Comparison of ENCODE assay signal across 17 cellular contexts in the genomic region with DNA sequence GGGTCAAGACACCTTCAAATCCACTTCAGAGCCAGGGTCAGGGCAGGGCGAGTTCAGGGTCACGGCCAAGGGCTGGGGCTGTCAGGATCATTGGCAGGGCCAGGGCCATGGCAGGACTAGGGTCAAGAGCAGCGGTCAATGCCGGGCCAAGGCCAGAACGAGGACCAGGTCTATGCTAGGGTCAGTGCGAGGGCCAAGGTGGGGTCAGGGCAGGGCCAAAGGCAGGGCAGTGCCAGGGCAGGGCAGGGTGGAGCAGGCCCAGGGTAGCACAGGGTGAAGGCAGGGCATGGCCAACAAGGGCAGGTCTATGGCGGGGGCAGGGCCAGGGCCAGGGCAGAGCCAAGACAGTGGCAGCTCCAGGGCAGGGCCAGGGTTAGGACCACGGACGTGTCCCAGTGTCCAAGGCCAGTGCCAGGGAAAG.
"Had no signal": no experiment of that assay in that cellular context is flagged by ENCODE, and none has a peak within 500 bp of the region (broad histone marks: within the 10 kb centered on the region; RNA-seq: fewer than 3 reads in every experiment).

No MANE protein-coding gene starts in this region.

- H3K36me3 Mint-ChIP-seq: activated naive CD4-positive, alpha-beta T cell treated with anti-CD3 and anti-CD28 coated beads, Interleukin-2, amount 10 ng/mL, durations not matched to agents 7 days and 5 days; mesothelial cell of epicardium; WTC11 had no signal

- H3K4me3 ChIP-seq: ascending aorta, colonic mucosa, skin epidermis had no signal

- H3K27ac Mint-ChIP-seq: activated CD4-positive, alpha-beta T cell treated with anti-CD3 and anti-CD28 coated beads for 36 hours; activated CD8-positive, alpha-beta T cell treated with anti-CD3 and anti-CD28 coated beads for 36 hours; activated naive CD4-positive, alpha-beta T cell treated with anti-CD3 and anti-CD28 coated beads, Interleukin-2, amount 10 ng/mL, durations not matched to agents 7 days and 5 days; mesothelial cell of epicardium; nephron had no signal

- H3K4me1 ChIP-seq: ascending aorta, colonic mucosa had no signal

- H3K27ac ChIP-seq: ascending aorta, colonic mucosa, skin epidermis had no signal

- H3K9me3 Mint-ChIP-seq: activated CD8-positive, alpha-beta T cell treated with anti-CD3 and anti-CD28 coated beads for 36 hours; activated T-cell treated with anti-CD3 and anti-CD28 coated beads, Interleukin-2, amount 50 U/mL, for 4 hours; central memory CD8-positive, alpha-beta T cell; WTC11 had no signal

- H3K4me1 Mint-ChIP-seq: activated CD4-positive, alpha-beta T cell treated with anti-CD3 and anti-CD28 coated beads for 36 hours; activated naive CD4-positive, alpha-beta T cell treated with anti-CD3 and anti-CD28 coated beads, Interleukin-2, amount 10 ng/mL, durations not matched to agents 7 days and 5 days; central memory CD8-positive, alpha-beta T cell; mesothelial cell of epicardium; nephron; WTC11 had no signal

- H3K9me3 ChIP-seq: ascending aorta, colonic mucosa had no signal

- H3K27me3 ChIP-seq: ascending aorta, colonic mucosa had no signal

- DNase-seq: activated CD4-positive, alpha-beta T cell treated with anti-CD3 and anti-CD28 coated beads for 36 hours; activated CD8-positive, alpha-beta T cell treated with anti-CD3 and anti-CD28 coated beads for 36 hours; activated naive CD4-positive, alpha-beta T cell treated with anti-CD3 and anti-CD28 coated beads, Interleukin-2, amount 10 ng/mL, durations not matched to agents 7 days and 5 days; activated T-cell treated with anti-CD3 and anti-CD28 coated beads, Interleukin-2, amount 50 U/mL, for 4 hours; colonic mucosa; occipital lobe; stimulated activated CD4-positive, alpha-beta T cell treated with anti-CD3 and anti-CD28 coated beads, Interleukin-15, amount 100 ng/mL, for 24 hours; stimulated activated CD4-positive, alpha-beta T cell treated with anti-CD3 and anti-CD28 coated beads, Interleukin-4, amount 100 ng/mL, for 1 hour; SW 1271 had no signal

- H3K27me3 Mint-ChIP-seq: activated CD4-positive, alpha-beta T cell treated with anti-CD3 and anti-CD28 coated beads for 36 hours; activated CD8-positive, alpha-beta T cell treated with anti-CD3 and anti-CD28 coated beads for 36 hours; activated naive CD4-positive, alpha-beta T cell treated with anti-CD3 and anti-CD28 coated beads, Interleukin-2, amount 10 ng/mL, durations not matched to agents 7 days and 5 days; central memory CD8-positive, alpha-beta T cell had no signal

- H3K36me3 ChIP-seq: ascending aorta, colonic mucosa had no signal

- H3K4me3 Mint-ChIP-seq: activated CD4-positive, alpha-beta T cell treated with anti-CD3 and anti-CD28 coated beads for 36 hours; activated CD8-positive, alpha-beta T cell treated with anti-CD3 and anti-CD28 coated beads for 36 hours; activated naive CD4-positive, alpha-beta T cell treated with anti-CD3 and anti-CD28 coated beads, Interleukin-2, amount 10 ng/mL, durations not matched to agents 7 days and 5 days; activated T-cell treated with anti-CD3 and anti-CD28 coated beads, Interleukin-2, amount 50 U/mL, for 4 hours; central memory CD8-positive, alpha-beta T cell; mesothelial cell of epicardium; nephron; WTC11 had no signal

- ATAC-seq: activated CD4-positive, alpha-beta T cell treated with anti-CD3 and anti-CD28 coated beads for 36 hours; activated CD8-positive, alpha-beta T cell treated with anti-CD3 and anti-CD28 coated beads for 36 hours; activated T-cell treated with anti-CD3 and anti-CD28 coated beads, Interleukin-2, amount 50 U/mL, for 4 hours; WTC11 had no signal

- FAIRE-seq: endometrium, TTC549 had no signal
